Comparison of ENCODE assay signal across 31 cellular contexts in genomic region chr4:102918859-102919258, GRCh38.
"Had no signal": no experiment of that assay in that cellular context is flagged by ENCODE, and none has a peak within 500 bp of the region (broad histone marks: within the 10 kb centered on the region; RNA-seq: fewer than 3 reads in every experiment).

No MANE protein-coding gene starts in this region.

- H3K9me3 ChIP-seq: adrenal gland, body of pancreas had no signal

- H3K27me3 ChIP-seq: adrenal gland, ascending aorta, body of pancreas, brain microvascular endothelial cell, breast epithelium, cardiac muscle cell had no signal

- H3K36me3 ChIP-seq: adrenal gland, ascending aorta, brain microvascular endothelial cell, breast epithelium, cardiac muscle cell had no signal

- H3K27ac ChIP-seq: adrenal gland, ascending aorta, body of pancreas, brain microvascular endothelial cell, breast epithelium, cardiac muscle cell had no signal

- FAIRE-seq: astrocyte, bronchial epithelial cell had no signal

- ATAC-seq: activated naive CD4-positive, alpha-beta T cell treated with anti-CD3 and anti-CD28 coated beads, Interleukin-2, amount 50 U/mL, for 72 hours; activated naive CD8-positive, alpha-beta T cell treated with anti-CD3 and anti-CD28 coated beads, Interleukin-2, amount 50 U/mL, for 24 hours; activated T-cell treated with anti-CD3 and anti-CD28 coated beads, Interleukin-2, amount 50 U/mL, for 4 hours; activated T-cell treated with anti-CD3 and anti-CD28 coated beads, Interleukin-2, amount 50 U/mL, for 72 hours; activated T-helper 17 cell treated with anti-CD3 and anti-CD28 coated beads, Interleukin-2, amount 50 U/mL, for 72 hours; body of pancreas had no signal

- DNase-seq: activated effector memory CD4-positive, alpha-beta T cell treated with anti-CD3 and anti-CD28 coated beads, Interleukin-2, amount 50 U/mL, for 16 hours; activated effector memory CD4-positive, alpha-beta T cell treated with Interleukin-2 at 50 U/mL for 16 hours; activated gamma-delta T cell treated with Interleukin-2 at 50 U/mL for 16 hours; activated naive CD4-positive, alpha-beta T cell; activated naive CD4-positive, alpha-beta T cell treated with anti-CD3 and anti-CD28 coated beads for 36 hours; activated naive CD4-positive, alpha-beta T cell treated with anti-CD3 and anti-CD28 coated beads, Interleukin-2, amount 10 ng/mL, durations not matched to agents 7 days and 5 days; activated naive CD4-positive, alpha-beta T cell treated with anti-CD3 and anti-CD28 coated beads, Interleukin-2, amount 50 U/mL, for 16 hours; activated naive CD4-positive, alpha-beta T cell treated with Interleukin-2 at 50 U/mL for 16 hours; activated naive CD8-positive, alpha-beta T cell treated with anti-CD3 and anti-CD28 coated beads for 36 hours; activated naive CD8-positive, alpha-beta T cell treated with anti-CD3 and anti-CD28 coated beads, Interleukin-2, amount 10 ng/mL, durations not matched to agents 7 days and 5 days; activated naive CD8-positive, alpha-beta T cell treated with anti-CD3 and anti-CD28 coated beads, Interleukin-2, amount 50 U/mL, for 24 hours; activated T-cell treated with anti-CD3 and anti-CD28 coated beads, Interleukin-2, amount 50 U/mL, for 4 hours; activated T-cell treated with anti-CD3 and anti-CD28 coated beads, Interleukin-2, amount 50 U/mL, for 48 hours; activated T-cell treated with anti-CD3 and anti-CD28 coated beads, Interleukin-2, amount 50 U/mL, for 72 hours; adrenal gland; amniotic stem cell; amygdala; anterior cingulate cortex; aorta; body of pancreas; brain microvascular endothelial cell; caudate nucleus; central memory CD4-positive, alpha-beta T cell; cerebellar nuclear complex had no signal

- H3K4me1 ChIP-seq: adrenal gland, ascending aorta, body of pancreas, breast epithelium had no signal

- H3K4me3 ChIP-seq: adrenal gland, ascending aorta, body of pancreas, breast epithelium, cardiac muscle cell had no signal
